In genomic region chr7:43868181-43868580, GRCh38 we compare ENCODE assay signal across 1 cellular context.
TF ChIP-seq lines count a peak whose summit lies in the region.

No MANE protein-coding gene starts in this region.

TF ChIP-seq in endothelial cell of umbilical vein, 7 proteins besides CTCF, POLR2A, EP300 and RAD21 (continued from another document):
- no peak for TF ChIP-seq GATA2 (IDR thresholded peaks at IDR 0.05; ENCODE audit: insufficient read depth, insufficient read length, low read depth, low read length)
